13 cellular contexts compared by ENCODE assay signal in the genomic region with DNA sequence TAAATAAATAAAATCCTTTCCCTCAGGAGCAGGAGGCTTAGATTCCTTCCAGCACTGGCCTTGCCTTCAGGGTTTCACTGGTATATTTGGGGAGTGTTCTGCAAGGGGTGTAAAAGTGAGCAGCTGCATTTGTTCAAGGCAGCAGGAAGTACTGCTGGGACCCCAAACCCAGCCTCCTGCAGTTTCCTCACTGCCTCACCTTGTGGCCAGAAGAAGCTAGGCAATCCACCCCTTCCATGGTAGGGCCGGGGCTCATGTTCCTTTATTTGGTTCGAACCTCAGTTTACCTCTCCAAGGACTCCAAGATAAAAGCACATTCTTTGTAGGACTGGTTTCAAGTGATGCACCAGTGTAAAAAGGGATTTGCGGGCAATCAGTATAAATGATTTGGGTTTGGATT. TPM values are rescaled to one million over a fixed set of nuclear protein-coding genes. Genes with fewer than 3 reads are reported as not detected.
A peak's percentile ranks its signal among the peaks of the same experiment; 100 is the strongest.
DNase-seq lines count a peak whose midpoint lies in the region; ATAC-seq and TF ChIP-seq lines count a peak whose summit lies in the region.
"Had no signal": no experiment of that assay in that cellular context is flagged by ENCODE, and none has a peak within 500 bp of the region (broad histone marks: within the 10 kb centered on the region; RNA-seq: fewer than 3 reads in every experiment).

No MANE protein-coding gene starts in this region.

- no peak for ATAC-seq in activated naive CD8-positive, alpha-beta T cell treated with anti-CD3 and anti-CD28 coated beads, Interleukin-2, amount 50 U/mL, for 24 hours
- no peak for ATAC-seq in natural killer cell treated with Interleukin-12 subunit alpha and Interleukin-12 subunit beta and Interleukin-15 and Interleukin-18, amount 100 ng/mL, for 72 hours
- ATAC-seq in HG02981 (IDR thresholded peaks at IDR 0.05; ENCODE audit: unreplicated experiment) = no peak
- ATAC-seq: PC-3, upper lobe of right lung had no signal

- no peak overlapping the region for H3T11ph ChIP-seq in H9 (ENCODE audit: low read length)

- H3K36me3 Mint-ChIP-seq in CD14-positive monocyte (peaks cover 0 to 2% of the 10 kb centered on the region in 2 donors), H9 (ENCODE audit: insufficient read depth in 1 of 3, low read depth in 3 of 3) (no peaks in the 10 kb centered on the region)
- H3K36me3 Mint-ChIP-seq in activated naive CD8-positive, alpha-beta T cell treated with anti-CD3 and anti-CD28 coated beads, Interleukin-2, amount 50 U/mL, for 24 hours (ENCODE audit: low read depth) = peaks cover 2% of the 10 kb centered on the region
- H3K36me3 Mint-ChIP-seq in natural killer cell treated with Interleukin-12 subunit alpha and Interleukin-12 subunit beta and Interleukin-15 and Interleukin-18, amount 100 ng/mL, for 72 hours = no peaks in the 10 kb centered on the region

- H4K20me1 ChIP-seq in H9 (ENCODE audit: control insufficient read depth, insufficient read depth, insufficient read length) = no peaks in the 10 kb centered on the region

- H2BK15ac ChIP-seq in H9 (ENCODE audit: low read depth, low read length) = no peak overlapping the region

- H3K23me2 ChIP-seq in H9 (ENCODE audit: insufficient read length, low read depth, low read length, poor library complexity, severe bottlenecking) = peaks cover 4% of the 10 kb centered on the region

- no peak for TF ChIP-seq POLR2A in uterus (IDR thresholded peaks at IDR 0.05)

- no peaks in the 10 kb centered on the region for H3K79me1 ChIP-seq in H9 (ENCODE audit: insufficient read depth, low read depth, low read length, poor library complexity, severe bottlenecking)

- no peak overlapping the region for H3K9ac ChIP-seq in H9 (ENCODE audit: extremely low read depth, insufficient read length, low read length)

- H2BK120ac ChIP-seq in H9 (ENCODE audit: low read depth, low read length, poor library complexity, severe bottlenecking) = no peak overlapping the region

- H3K9me3 Mint-ChIP-seq in CD14-positive monocyte = no peaks in the 10 kb centered on the region
- no peaks in the 10 kb centered on the region for H3K9me3 Mint-ChIP-seq in H9
- no peaks in the 10 kb centered on the region for H3K9me3 Mint-ChIP-seq in activated naive CD8-positive, alpha-beta T cell treated with anti-CD3 and anti-CD28 coated beads, Interleukin-2, amount 50 U/mL, for 24 hours
- no peaks in the 10 kb centered on the region for H3K9me3 Mint-ChIP-seq in natural killer cell treated with Interleukin-12 subunit alpha and Interleukin-12 subunit beta and Interleukin-15 and Interleukin-18, amount 100 ng/mL, for 72 hours

- H3K14ac ChIP-seq in H9 (ENCODE audit: insufficient read depth, low read length) = no peak overlapping the region

- no peak overlapping the region for H2BK5ac ChIP-seq in H9 (ENCODE audit: insufficient read length, low read length)

- H3K27me3 ChIP-seq in H9 (ENCODE audit: insufficient read depth, low read length) = no peaks in the 10 kb centered on the region
- H3K27me3 ChIP-seq in uterus = no peaks in the 10 kb centered on the region
- H3K27me3 ChIP-seq: upper lobe of right lung had no signal

- H3K4me3 Mint-ChIP-seq in CD14-positive monocyte (peak overlapping the region in 1 of 2 donors; percentile 87), H9 (peak overlapping the region; percentile 92 to 97; a peak in 4 of 5 replicates)
- peak overlapping the region; percentile 83 for H3K4me3 Mint-ChIP-seq in activated naive CD8-positive, alpha-beta T cell treated with anti-CD3 and anti-CD28 coated beads, Interleukin-2, amount 50 U/mL, for 24 hours
- peak overlapping the region; percentile 88 for H3K4me3 Mint-ChIP-seq in natural killer cell treated with Interleukin-12 subunit alpha and Interleukin-12 subunit beta and Interleukin-15 and Interleukin-18, amount 100 ng/mL, for 72 hours

- no CpG with 5 or more reads among the region's 3 CpGs for WGBS in H9 (ENCODE audit: extremely low coverage, insufficient read length, low lambda C conversion rate)

- H3K27me3 Mint-ChIP-seq in CD14-positive monocyte (ENCODE audit: low read depth in 3 of 3) = peaks cover 2 to 10% (median 7%) of the 10 kb centered on the region in 3 donors
- H3K27me3 Mint-ChIP-seq in H9 (ENCODE audit: low read depth) = no peaks in the 10 kb centered on the region
- H3K27me3 Mint-ChIP-seq in activated naive CD8-positive, alpha-beta T cell treated with anti-CD3 and anti-CD28 coated beads, Interleukin-2, amount 50 U/mL, for 24 hours = no peaks in the 10 kb centered on the region
- H3K27me3 Mint-ChIP-seq in natural killer cell treated with Interleukin-12 subunit alpha and Interleukin-12 subunit beta and Interleukin-15 and Interleukin-18, amount 100 ng/mL, for 72 hours = no peaks in the 10 kb centered on the region

- no peak overlapping the region for H2AK5ac ChIP-seq in H9 (ENCODE audit: insufficient read length, low read length)

- no peak overlapping the region for H3K27ac ChIP-seq in H9 (ENCODE audit: insufficient read length, low read depth, low read length)
- H3K27ac ChIP-seq in uterus = no peak overlapping the region

- no peak overlapping the region for H2BK20ac ChIP-seq in H9 (ENCODE audit: low read depth, low read length, poor library complexity, severe bottlenecking)

- H3K27ac Mint-ChIP-seq in CD14-positive monocyte (peak overlapping the region in 5 of 7 donors; percentile 96 to 97 (median 97)), H9 (no peak overlapping the region)
- peak overlapping the region; percentile 93 for H3K27ac Mint-ChIP-seq in activated naive CD8-positive, alpha-beta T cell treated with anti-CD3 and anti-CD28 coated beads, Interleukin-2, amount 50 U/mL, for 24 hours
- H3K27ac Mint-ChIP-seq in natural killer cell treated with Interleukin-12 subunit alpha and Interleukin-12 subunit beta and Interleukin-15 and Interleukin-18, amount 100 ng/mL, for 72 hours = peak overlapping the region; percentile 80 to 93

- H3K4ac ChIP-seq in H9 (ENCODE audit: low read depth, low read length) = no peak overlapping the region

- no peak overlapping the region for H2AFZ ChIP-seq in H9 (ENCODE audit: low read length)

- H3K23ac ChIP-seq in H9 (ENCODE audit: insufficient read length, low read depth, low read length) = no peak overlapping the region

- intact Hi-C loops in CD14-positive monocyte (cut with micrococcal nuclease) = loop anchor here in 1 of 2 donors (5.0 to 10.0 kb wide), 2 partner anchors 74 to 186 kb away; a partner anchor contains a TSS
- intact Hi-C loops in uterus (cut with DNase I; ENCODE audit: low total_unique reads) = no loop called here

- no peak overlapping the region for H3K4me2 ChIP-seq in H9 (ENCODE audit: insufficient read depth, insufficient read length, low read length)

- H4K5ac ChIP-seq in H9 (ENCODE audit: insufficient read length, low read depth, low read length) = no peak overlapping the region

- H3K4me1 ChIP-seq in H9 (ENCODE audit: insufficient read depth, low read length) = no peaks in the 10 kb centered on the region; the same call in 1 of the 2 replicates
- H3K4me1 ChIP-seq in uterus = no peaks in the 10 kb centered on the region

- no peak overlapping the region for H3K18ac ChIP-seq in H9 (ENCODE audit: insufficient read length, low read depth, low read length)

- DNase-seq in CD14-positive monocyte (ENCODE audit: low spot score) (no peak), H9 (peak; percentile 49), SKM-1 (lab: John Stamatoyannopoulos, UW; ENCODE audit: unreplicated experiment) (no peak), uterus (no peak), NCI-H524 (lab: John Stamatoyannopoulos, UW) (no peak)
- no peak for DNase-seq in activated naive CD8-positive, alpha-beta T cell treated with anti-CD3 and anti-CD28 coated beads, Interleukin-2, amount 50 U/mL, for 24 hours
- DNase-seq in natural killer cell treated with Interleukin-12 subunit alpha and Interleukin-12 subunit beta and Interleukin-15 and Interleukin-18, amount 100 ng/mL, for 72 hours (ENCODE audit: low spot score) = no peak
- DNase-seq: NCI-H187, PC-3, upper lobe of right lung had no signal

- H4K91ac ChIP-seq in H9 (ENCODE audit: insufficient read length, low read depth, low read length) = no peak overlapping the region

- H3K36me3 ChIP-seq in uterus = no peaks in the 10 kb centered on the region
- H3K36me3 ChIP-seq: upper lobe of right lung had no signal

- peaks cover 21% of the 10 kb centered on the region for H3K4me1 Mint-ChIP-seq in CD14-positive monocyte
- H3K4me1 Mint-ChIP-seq in H9 = peaks cover 10 to 17% of the 10 kb centered on the region in 2 experiments
- H3K4me1 Mint-ChIP-seq in activated naive CD8-positive, alpha-beta T cell treated with anti-CD3 and anti-CD28 coated beads, Interleukin-2, amount 50 U/mL, for 24 hours = peaks cover 45% of the 10 kb centered on the region
- H3K4me1 Mint-ChIP-seq in natural killer cell treated with Interleukin-12 subunit alpha and Interleukin-12 subunit beta and Interleukin-15 and Interleukin-18, amount 100 ng/mL, for 72 hours (ENCODE audit: low read depth in 2 of 2) = peaks cover 26 to 36% of the 10 kb centered on the region in 2 donors

- no peak overlapping the region for H3K4me3 ChIP-seq in uterus

- no peak overlapping the region for H2BK12ac ChIP-seq in H9 (ENCODE audit: insufficient read length, low read depth, low read length)

- TF ChIP-seq CTCF in CD14-positive monocyte (IDR thresholded peaks at IDR 0.05) (no peak), H9 (conservative IDR thresholded peaks at IDR 0.05) (peak; percentile 36; the same call in 2 of the 3 replicates), uterus (IDR thresholded peaks at IDR 0.05) (no peak)

- no peak overlapping the region for H4K8ac ChIP-seq in H9 (replicated peaks; ENCODE audit: insufficient read length, low read depth, low read length)

- H3K9me3 ChIP-seq in H9 (ENCODE audit: control insufficient read depth, low read depth, low read length) = no peaks in the 10 kb centered on the region
- no peaks in the 10 kb centered on the region for H3K9me3 ChIP-seq in uterus
- H3K9me3 ChIP-seq: upper lobe of right lung had no signal

- H3K79me2 ChIP-seq in H9 (ENCODE audit: insufficient read depth, low read length) = no peaks in the 10 kb centered on the region

- H3K56ac ChIP-seq in H9 (ENCODE audit: insufficient read length, low read depth, low read length) = no peak overlapping the region

RNA-seq across cellular contexts. Expression of a gene that starts 21.0 kb away (rescaled TPM):
- not detected for polyA plus RNA-seq in CD14-positive monocyte
- total RNA-seq in H9 (2021) (not detected in 2 replicates), uterus (not detected)
- total RNA-seq in natural killer cell treated with Interleukin-12 subunit alpha and Interleukin-12 subunit beta and Interleukin-15 and Interleukin-18, amount 100 ng/mL, for 72 hours = not detected
- total RNA-seq: dermis microvascular lymphatic vessel endothelial cell, lower leg skin, PC-3, upper lobe of right lung had no signal

Comparison
In these comparisons a context has a peak if more than half of its experiments do, and no peak if none do; other contexts are left out.
1. H3K27ac Mint-ChIP-seq: peak in CD14-positive monocyte (5 of 7), activated naive CD8-positive, alpha-beta T cell treated with anti-CD3 and anti-CD28 coated beads, Interleukin-2, amount 50 U/mL, for 24 hours (single experiment) and natural killer cell treated with Interleukin-12 subunit alpha and Interleukin-12 subunit beta and Interleukin-15 and Interleukin-18, amount 100 ng/mL, for 72 hours (2 of 2); none in H9 (0 of 3).